Comparison of ENCODE assay signal across 8 cellular contexts in the genomic region with DNA sequence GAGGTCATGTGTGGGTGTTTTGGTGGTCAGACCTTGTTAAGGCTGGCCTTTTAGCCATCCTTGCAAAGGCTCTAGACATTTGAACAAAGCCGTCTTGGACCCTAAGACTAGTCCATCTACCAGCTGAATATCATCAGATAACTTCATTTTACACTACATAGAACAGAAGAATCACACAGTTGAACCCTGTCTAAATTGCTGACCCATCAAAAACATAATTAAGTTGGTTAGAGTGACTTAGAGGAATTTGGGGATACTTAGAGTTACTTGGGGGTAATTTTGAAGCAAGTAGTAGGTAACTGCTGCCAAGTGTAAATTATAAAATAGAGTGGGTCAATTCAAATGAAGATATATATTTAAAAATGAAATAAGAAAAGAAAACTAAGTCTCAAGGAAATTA.
"Had no signal": no experiment of that assay in that cellular context is flagged by ENCODE, and none has a peak within 500 bp of the region (broad histone marks: within the 10 kb centered on the region; RNA-seq: fewer than 3 reads in every experiment).

No MANE protein-coding gene starts in this region.

- ATAC-seq: GM23338 had no signal

- H3K9ac ChIP-seq: KMS-11 had no signal

- FAIRE-seq: H54, HTR-8/SVneo had no signal

- H3K4me2 ChIP-seq: GM23338, KMS-11 had no signal

- H3K9me3 Mint-ChIP-seq: GM23338 had no signal

- H3K4me1 Mint-ChIP-seq: GM23338, H9 had no signal

- H2AFZ ChIP-seq: GM23338 had no signal

- H3K4me3 ChIP-seq: GM23338 had no signal

- H3K27ac Mint-ChIP-seq: GM23338, H9 had no signal

- DNase-seq: H9, HCEC 1CT, Karpas-422, KBM-7 had no signal

- H3K27ac ChIP-seq: KMS-11 had no signal

- H3K4me3 Mint-ChIP-seq: GM23338, H9 had no signal
